8 cellular contexts compared by ENCODE assay signal in genomic region chr3:32780735-32781210, GRCh38. TPM values are rescaled to one million over a fixed set of nuclear protein-coding genes. Genes with fewer than 3 reads are reported as not detected.
DNase-seq lines count a peak whose midpoint lies in the region; ATAC-seq and TF ChIP-seq lines count a peak whose summit lies in the region.

No MANE protein-coding gene starts in this region.

- peaks cover 8% of the 10 kb centered on the region in 2 donors for H3K36me3 Mint-ChIP-seq in CD14-positive monocyte
- peaks cover 7% of the 10 kb centered on the region for H3K36me3 Mint-ChIP-seq in effector memory CD8-positive, alpha-beta T cell (ENCODE audit: insufficient read depth)

- no peak for TF ChIP-seq CTCF in CD14-positive monocyte (IDR thresholded peaks at IDR 0.05)
- no peak for TF ChIP-seq CTCF in tibial artery (IDR thresholded peaks at IDR 0.05)

- H3K9me3 ChIP-seq in tibial artery, result no peaks in the 10 kb centered on the region

- no peaks in the 10 kb centered on the region for H3K27me3 ChIP-seq in tibial artery

- H3K27ac ChIP-seq in tibial artery, result no peak overlapping the region

- peaks cover 0 to 9% (median 4%) of the 10 kb centered on the region in 4 donors for H3K4me1 ChIP-seq in tibial artery

- H3K4me3 ChIP-seq in tibial artery, result peak overlapping the region; percentile 50 to 62

- H3K27ac Mint-ChIP-seq in CD14-positive monocyte, result peak overlapping the region in 6 of 7 donors; percentile 19 to 87 (median 68)
- H3K27ac Mint-ChIP-seq in effector memory CD8-positive, alpha-beta T cell, result peak overlapping the region in 1 of 2 donors; percentile 84

- ATAC-seq in GM18909 (IDR thresholded peaks at IDR 0.05; ENCODE audit: poor library complexity, unreplicated experiment) (peak; percentile 30), HG03159 (IDR thresholded peaks at IDR 0.05; ENCODE audit: unreplicated experiment) (peak; percentile 29)
- ATAC-seq in effector memory CD8-positive, alpha-beta T cell (replicated peaks), result peak; percentile 3

- H3K36me3 ChIP-seq in tibial artery, result peaks cover 0 to 2% (median 0%) of the 10 kb centered on the region in 3 donors

- H3K9me3 Mint-ChIP-seq in CD14-positive monocyte, result peaks cover 0 to 2% (median 0%) of the 10 kb centered on the region in 7 donors
- H3K9me3 Mint-ChIP-seq in effector memory CD8-positive, alpha-beta T cell, result no peaks in the 10 kb centered on the region

- H3K4me3 Mint-ChIP-seq in CD14-positive monocyte, result peak overlapping the region; percentile 90 to 99
- peak overlapping the region; percentile 91 to 92 for H3K4me3 Mint-ChIP-seq in effector memory CD8-positive, alpha-beta T cell

- peaks cover 31% of the 10 kb centered on the region for H3K4me1 Mint-ChIP-seq in CD14-positive monocyte
- peaks cover 4% of the 10 kb centered on the region in 2 donors for H3K4me1 Mint-ChIP-seq in effector memory CD8-positive, alpha-beta T cell (ENCODE audit: low read depth in 2 of 2)

- DNase-seq in CD14-positive monocyte (ENCODE audit: low spot score) (no peak), SHP77 treated with DMSO at 0.1 percent for 48 hours (lab: John Stamatoyannopoulos, UW) (peak; percentile 14), medulla oblongata (ENCODE audit: extremely low spot score) (peak; percentile 7), tibial artery (peak in 1 of 2 donors; percentile 25), posterior vena cava (ENCODE audit: low spot score) (no peak)
- DNase-seq in effector memory CD8-positive, alpha-beta T cell, result no peak

- intact Hi-C loops in CD14-positive monocyte (cut with micrococcal nuclease) (no loop called here), tibial artery (cut with DNase I; ENCODE audit: low total_unique reads) (no loop called here), posterior vena cava (cut with DNase I) (no loop called here)

- peaks cover 6 to 16% (median 15%) of the 10 kb centered on the region in 3 donors for H3K27me3 Mint-ChIP-seq in CD14-positive monocyte (ENCODE audit: low read depth in 3 of 3)
- H3K27me3 Mint-ChIP-seq in effector memory CD8-positive, alpha-beta T cell, result peaks cover 0 to 12% of the 10 kb centered on the region in 2 donors

RNA-seq across cellular contexts. Expression of gene TRIM71, which starts 37.0 kb away (rescaled TPM):
- polyA plus RNA-seq in CD14-positive monocyte, result under 1 TPM; 0.02 to 0.06 TPM
- total RNA-seq in posterior vena cava, result not detected

Comparison
In these comparisons a context has a peak if more than half of its experiments do, and no peak if none do; other contexts are left out.
1. DNase-seq: peak in SHP77 treated with DMSO at 0.1 percent for 48 hours (single experiment) and medulla oblongata (single experiment); none in CD14-positive monocyte (single experiment), effector memory CD8-positive, alpha-beta T cell (0 of 3) and posterior vena cava (single experiment).
2. Peak in every context shown above with its lines, with median percentiles within 50 percentile points of each other: ATAC-seq.